Comparison of ENCODE assay signal across 8 cellular contexts in the genomic region with DNA sequence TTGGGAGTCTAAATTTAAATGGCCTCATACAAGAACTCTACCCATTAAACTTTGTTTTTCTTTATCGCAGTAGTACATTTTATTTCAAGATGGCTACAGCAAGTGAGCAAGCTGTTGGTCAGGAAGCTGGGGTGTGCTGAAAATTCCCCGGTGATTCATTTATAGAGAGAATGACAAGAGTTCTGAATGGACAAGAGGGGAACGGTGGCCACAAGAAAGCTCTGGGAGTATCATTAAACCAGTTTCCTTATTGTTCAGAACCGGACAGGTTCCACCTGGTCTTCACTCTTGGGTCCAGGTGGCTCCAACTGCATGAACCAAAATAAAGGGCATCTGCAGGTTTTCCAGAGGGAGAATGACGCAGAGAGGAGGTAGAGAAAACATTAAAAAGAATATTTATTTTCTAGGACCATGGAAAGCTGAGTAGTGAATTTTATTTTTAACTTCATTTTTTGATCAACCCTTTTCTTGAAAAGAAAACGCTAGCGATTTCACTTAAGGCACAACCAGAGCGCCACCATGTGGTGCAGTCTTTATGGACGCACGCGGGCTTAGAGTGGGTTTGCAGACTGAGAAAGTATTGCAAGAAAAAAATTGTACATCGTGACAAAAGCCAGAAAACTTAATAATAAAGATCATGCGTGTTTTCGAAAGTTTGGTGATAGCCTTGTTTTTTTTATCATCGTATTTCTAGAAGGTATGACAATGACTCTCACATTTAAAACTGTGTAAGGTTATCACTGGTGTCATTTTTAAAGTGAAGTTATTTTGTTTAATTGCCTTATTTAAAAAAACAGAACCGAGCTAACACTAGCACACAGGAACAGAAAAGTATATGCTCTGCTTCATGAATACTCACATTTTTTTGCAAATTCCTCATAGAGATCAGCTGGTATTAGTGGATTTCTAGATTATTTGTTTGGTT.
DNase-seq lines count a peak whose midpoint lies in the region; ATAC-seq and TF ChIP-seq lines count a peak whose summit lies in the region.

No MANE protein-coding gene starts in this region.

- peak overlapping the region in 1 of 3 donors; percentile 31 for H3K4me3 ChIP-seq in liver (ENCODE audit: low read depth in 1 of 3, low read length in 3 of 3)

- no peaks in the 10 kb centered on the region for H3K4me1 ChIP-seq in liver (ENCODE audit: control insufficient read depth in 4 of 4, insufficient read depth in 4 of 4, low read length in 3 of 4)

- peak; percentile 38 for DNase-seq in AG20443 (ENCODE audit: low spot score)
- DNase-seq in NCI-H82 treated with DMSO at 0.1 percent for 48 hours (lab: John Stamatoyannopoulos, UW; ENCODE audit: unreplicated experiment) = peak; percentile 1
- DNase-seq in caudate nucleus (lab: John Stamatoyannopoulos, UW) = peak in 49 of 61 donors; percentile 2 to 80 (median 26)
- DNase-seq in stimulated activated naive CD4-positive, alpha-beta T cell (lab: John Stamatoyannopoulos, UW) = no peak

- ATAC-seq in GM18907 (IDR thresholded peaks at IDR 0.05; ENCODE audit: unreplicated experiment) (peak; percentile 79), HG03354 (IDR thresholded peaks at IDR 0.05; ENCODE audit: poor library complexity, severe bottlenecking, unreplicated experiment) (peak; percentile 78), GM19324 (IDR thresholded peaks at IDR 0.05; ENCODE audit: low FRiP score, unreplicated experiment) (no peak)

- no peaks in the 10 kb centered on the region for H3K27me3 ChIP-seq in liver (ENCODE audit: control insufficient read depth in 4 of 4, insufficient read depth in 4 of 4, low read length in 3 of 4)

- H3K9me3 ChIP-seq in liver (ENCODE audit: control insufficient read depth in 4 of 4, low read length in 3 of 4) = no peaks in the 10 kb centered on the region

- H3K27ac ChIP-seq in caudate nucleus (ENCODE audit: low read depth, low read length) (no peak overlapping the region), liver (ENCODE audit: low read depth in 1 of 2, low read length in 2 of 2) (no peak overlapping the region)

- peak; percentile 60 for TF ChIP-seq CTCF in liver (IDR thresholded peaks at IDR 0.05; ENCODE audit: low read depth, low read length, missing input control)

- peak; percentile 83 to 87 for TF ChIP-seq RAD21 in liver (IDR thresholded peaks at IDR 0.05)

- H3K9ac ChIP-seq in liver (ENCODE audit: low read depth in 1 of 2, low read length in 2 of 2) = no peak overlapping the region

- H3K36me3 ChIP-seq in liver (ENCODE audit: control insufficient read depth in 4 of 4, insufficient read depth in 3 of 4, low read depth in 1 of 4, low read length in 3 of 4) = no peaks in the 10 kb centered on the region

- 22% methylated on average over 16 of the region's 16 CpGs for WGBS in liver

TF ChIP-seq in liver, 16 proteins besides CTCF, POLR2A, EP300 and RAD21:
- TF ChIP-seq HNF4G (IDR thresholded peaks at IDR 0.05) = no peak

Comparison
In these comparisons a context has a peak if more than half of its experiments do, and no peak if none do; other contexts are left out.
1. DNase-seq: peak in AG20443 (single experiment), NCI-H82 treated with DMSO at 0.1 percent for 48 hours (single experiment) and caudate nucleus (49 of 61); none in stimulated activated naive CD4-positive, alpha-beta T cell (0 of 6).